In the genomic region with DNA sequence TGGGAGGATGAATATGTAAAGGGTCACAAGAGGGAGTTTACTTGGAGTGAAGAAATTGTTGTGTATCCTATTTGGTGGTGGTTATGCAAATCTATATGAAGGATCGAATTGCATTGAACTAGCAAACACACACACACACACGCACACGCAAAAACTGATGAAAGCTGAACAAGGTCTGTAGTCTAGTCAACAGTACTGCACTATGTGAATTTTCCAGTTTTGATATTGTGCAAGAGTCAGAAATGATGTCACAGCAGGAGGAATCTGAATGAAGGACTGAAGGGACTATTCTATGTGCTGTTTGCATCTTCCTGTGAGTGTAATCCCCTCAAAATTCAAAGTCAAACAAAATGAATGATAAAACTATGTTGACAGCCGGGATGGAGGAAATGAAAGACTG, we compare ENCODE assay signal across 19 cellular contexts.
DNase-seq lines count a peak whose midpoint lies in the region; ATAC-seq and TF ChIP-seq lines count a peak whose summit lies in the region.
"Had no signal": no experiment of that assay in that cellular context is flagged by ENCODE, and none has a peak within 500 bp of the region (broad histone marks: within the 10 kb centered on the region; RNA-seq: fewer than 3 reads in every experiment).

No MANE protein-coding gene starts in this region.

- no peak overlapping the region for H3K4me3 Mint-ChIP-seq in osteocyte (ENCODE audit: unreplicated experiment)
- H3K4me3 Mint-ChIP-seq: B cell; central memory CD8-positive, alpha-beta T cell; neural crest cell; T-helper 2 cell treated with Interferon-gamma antibody and Interleukin-4, amounts not matched to agents 5 μg/mL and 100 μg/mL, for 36 hours had no signal

- no peaks in the 10 kb centered on the region for H3K27me3 Mint-ChIP-seq in osteocyte (ENCODE audit: unreplicated experiment)
- H3K27me3 Mint-ChIP-seq: B cell had no signal

- peak overlapping the region; percentile 39 for H3K27ac Mint-ChIP-seq in osteocyte (ENCODE audit: unreplicated experiment)
- no peak overlapping the region for H3K27ac Mint-ChIP-seq in activated naive CD4-positive, alpha-beta T cell treated with anti-CD3 and anti-CD28 coated beads, Interleukin-2, amount 50 U/mL, for 72 hours
- H3K27ac Mint-ChIP-seq: B cell; T-helper 2 cell treated with Interferon-gamma antibody and Interleukin-4, amounts not matched to agents 5 μg/mL and 100 μg/mL, for 36 hours had no signal

- ATAC-seq in left ventricle myocardium superior, result no peak
- no peak for ATAC-seq in activated naive CD4-positive, alpha-beta T cell treated with anti-CD3 and anti-CD28 coated beads, Interleukin-2, amount 50 U/mL, for 72 hours
- ATAC-seq: gastrocnemius medialis, left cardiac atrium, Panc1 had no signal

- H3K9me3 Mint-ChIP-seq in osteocyte (ENCODE audit: unreplicated experiment), result no peaks in the 10 kb centered on the region
- no peaks in the 10 kb centered on the region for H3K9me3 Mint-ChIP-seq in activated naive CD4-positive, alpha-beta T cell treated with anti-CD3 and anti-CD28 coated beads, Interleukin-2, amount 50 U/mL, for 72 hours
- H3K9me3 Mint-ChIP-seq: central memory CD8-positive, alpha-beta T cell; neural crest cell; T-helper 2 cell treated with Interferon-gamma antibody and Interleukin-4, amounts not matched to agents 5 μg/mL and 100 μg/mL, for 36 hours had no signal

- H3K4me3 ChIP-seq in epithelial cell of esophagus (ENCODE audit: low read length), result no peak overlapping the region
- H3K4me3 ChIP-seq: gastrocnemius medialis, testis had no signal

- in situ Hi-C loops in G401 (cut with HindIII; ENCODE audit: low sequenced_read_pairs), result no loop called here

- H3K4me1 Mint-ChIP-seq in osteocyte (ENCODE audit: unreplicated experiment), result peaks cover 42% of the 10 kb centered on the region
- H3K4me1 Mint-ChIP-seq: central memory CD8-positive, alpha-beta T cell had no signal

- peak; percentile 52 for DNase-seq in GM03348 (ENCODE audit: low spot score)
- DNase-seq in NCI-H526 treated with DMSO at 0.1 percent for 48 hours (lab: John Stamatoyannopoulos, UW), result peak; percentile 59
- peak; percentile 64 for DNase-seq in epithelial cell of esophagus (ENCODE audit: low read depth)
- no peak for DNase-seq in osteocyte (ENCODE audit: extremely low spot score, unreplicated experiment)
- DNase-seq in left ventricle myocardium superior, result no peak
- DNase-seq in NCI-H1048 (lab: John Stamatoyannopoulos, UW), result no peak
- no peak for DNase-seq in activated naive CD4-positive, alpha-beta T cell treated with anti-CD3 and anti-CD28 coated beads, Interleukin-2, amount 50 U/mL, for 72 hours (ENCODE audit: low spot score in 2 of 2)
- DNase-seq in G401 (ENCODE audit: low spot score), result no peak
- DNase-seq: activated CD4-positive, CD25-positive, alpha-beta regulatory T cell treated with anti-CD3 and anti-CD28 coated beads, Interleukin-2, amount 50 U/mL, for 72 hours; effector memory CD4-positive, alpha-beta T cell; gastrocnemius medialis; left cardiac atrium; NCI-H1105 treated with DMSO at 0.1 percent for 48 hours; testis had no signal

- H3K36me3 Mint-ChIP-seq in osteocyte (ENCODE audit: unreplicated experiment), result peaks cover 3% of the 10 kb centered on the region
- no peaks in the 10 kb centered on the region for H3K36me3 Mint-ChIP-seq in activated naive CD4-positive, alpha-beta T cell treated with anti-CD3 and anti-CD28 coated beads, Interleukin-2, amount 50 U/mL, for 72 hours

- intact Hi-C loops in left ventricle myocardium superior (cut with micrococcal nuclease), result no loop called here

- TF ChIP-seq CTCF in epithelial cell of esophagus (IDR thresholded peaks at IDR 0.05; ENCODE audit: insufficient read depth, low read depth, low read length, missing control alignments), result no peak
- TF ChIP-seq CTCF in osteocyte (IDR thresholded peaks at IDR 0.05), result no peak

Comparison
In these comparisons a context has a peak if more than half of its experiments do, and no peak if none do; other contexts are left out.
1. DNase-seq: peak in GM03348 (single experiment), NCI-H526 treated with DMSO at 0.1 percent for 48 hours (single experiment) and epithelial cell of esophagus (single experiment); none in osteocyte (single experiment), left ventricle myocardium superior (single experiment), NCI-H1048 (single experiment), activated naive CD4-positive, alpha-beta T cell treated with anti-CD3 and anti-CD28 coated beads, Interleukin-2, amount 50 U/mL, for 72 hours (0 of 2) and G401 (single experiment).